ENCODE assay signal across 28 cellular contexts in the genomic region with DNA sequence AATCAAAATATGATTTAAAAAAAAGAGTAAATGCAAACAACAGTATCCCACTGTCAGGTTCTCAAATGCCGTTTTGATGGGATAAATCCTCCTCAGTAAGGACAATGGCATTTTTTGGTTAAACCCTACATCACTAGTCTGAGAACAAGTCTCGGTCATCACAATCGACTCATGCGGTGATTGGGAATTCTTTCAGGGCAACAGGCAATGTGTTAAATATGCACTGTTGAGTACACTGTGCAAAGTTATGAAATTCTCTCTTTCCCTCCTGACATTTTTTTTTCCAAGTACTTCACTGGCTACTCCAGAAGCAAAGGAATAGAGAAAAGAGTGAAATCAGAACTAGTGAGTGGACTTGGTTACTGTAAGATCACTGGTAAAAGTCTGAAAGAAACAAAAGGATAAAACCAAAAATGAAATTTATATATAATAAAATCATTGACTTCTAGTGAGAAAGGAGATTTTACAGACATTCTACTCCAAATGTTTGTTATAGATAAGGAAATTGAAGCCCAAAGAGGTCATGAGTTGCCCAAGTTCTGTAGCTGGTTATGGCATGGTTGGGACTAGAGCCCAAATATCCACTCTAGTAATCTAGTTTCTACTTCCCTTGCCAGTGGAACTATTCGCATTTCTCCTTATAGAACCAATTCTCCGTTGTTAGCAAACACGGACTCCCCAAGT.
A peak's percentile ranks its signal among the peaks of the same experiment; 100 is the strongest.
DNase-seq lines count a peak whose midpoint lies in the region; ATAC-seq, FAIRE-seq and TF ChIP-seq lines count a peak whose summit lies in the region.
"Had no signal": no experiment of that assay in that cellular context is flagged by ENCODE, and none has a peak within 500 bp of the region (broad histone marks: within the 10 kb centered on the region; RNA-seq: fewer than 3 reads in every experiment).

No MANE protein-coding gene starts in this region.

- no peaks in the 10 kb centered on the region for H4K20me1 ChIP-seq in fibroblast of lung (ENCODE audit: control insufficient read depth, extremely low read depth, insufficient read depth, low read length)

- H3K9ac ChIP-seq in fibroblast of lung (ENCODE audit: insufficient read depth, low read length), result no peak overlapping the region

- H3K27ac ChIP-seq in fibroblast of lung (ENCODE audit: insufficient read depth, low read length), result no peak overlapping the region
- peak overlapping the region; percentile 41 to 82 (median 80) for H3K27ac ChIP-seq in right lobe of liver
- no peak overlapping the region for H3K27ac ChIP-seq in RWPE1
- H3K27ac ChIP-seq: SK-N-MC, upper lobe of right lung, WERI-Rb-1 had no signal

- peaks cover 3% of the 10 kb centered on the region for H3K4me1 ChIP-seq in fibroblast of lung (ENCODE audit: control insufficient read depth, extremely low read depth, insufficient read depth, low read length)
- H3K4me1 ChIP-seq in right lobe of liver, result peaks cover 0 to 54% (median 18%) of the 10 kb centered on the region in 4 donors
- H3K4me1 ChIP-seq: BE2C had no signal

- no peaks in the 10 kb centered on the region for H3K9me3 ChIP-seq in fibroblast of lung (ENCODE audit: control insufficient read depth, insufficient read depth, low read depth, low read length)
- no peaks in the 10 kb centered on the region for H3K9me3 ChIP-seq in right lobe of liver
- H3K9me3 ChIP-seq: BE2C, stomach, upper lobe of right lung had no signal

- TF ChIP-seq CTCF in AG10803 (conservative IDR thresholded peaks at IDR 0.05; ENCODE audit: low read length), result no peak
- TF ChIP-seq CTCF in fibroblast of lung (conservative IDR thresholded peaks at IDR 0.05 in 1 of 2, IDR thresholded peaks at IDR 0.05 in 1 of 2; ENCODE audit: low read depth in 1 of 2, low read length in 2 of 2), result no peak
- TF ChIP-seq CTCF in right lobe of liver (IDR thresholded peaks at IDR 0.05), result no peak
- no peak for TF ChIP-seq CTCF in RWPE1 (conservative IDR thresholded peaks at IDR 0.05; ENCODE audit: low read depth)
- no peak for TF ChIP-seq CTCF in lower leg skin (IDR thresholded peaks at IDR 0.05)

- ATAC-seq in right lobe of liver, result peak in 3 of 4 donors; percentile 28 to 46 (median 31)
- ATAC-seq in GM21529 (IDR thresholded peaks at IDR 0.05; ENCODE audit: unreplicated experiment), result no peak
- ATAC-seq: upper lobe of right lung had no signal

- H3K36me3 ChIP-seq in fibroblast of lung (ENCODE audit: control insufficient read depth, insufficient read depth, low read length), result no peaks in the 10 kb centered on the region
- no peaks in the 10 kb centered on the region for H3K36me3 ChIP-seq in right lobe of liver
- H3K36me3 ChIP-seq: BE2C, upper lobe of right lung, WERI-Rb-1 had no signal

- CTCF ChIA-PET in RWPE1 (lab: Yijun Ruan, JAX), result no interaction called here

- H3K79me2 ChIP-seq in fibroblast of lung (ENCODE audit: control insufficient read depth, insufficient read depth, low read length), result peaks cover 2% of the 10 kb centered on the region

- POLR2A ChIA-PET in RWPE1 (lab: Yijun Ruan, JAX; ENCODE audit: low non-redundant PET), result no interaction called here

- peak; percentile 87 for DNase-seq in AG10803 (ENCODE audit: low read depth)
- DNase-seq in LHCN-M2 (ENCODE audit: low read depth), result peak; percentile 53
- peak; percentile 75 for DNase-seq in fibroblast of lung (ENCODE audit: low read depth in 2 of 2)
- no peak for DNase-seq in right lobe of liver
- DNase-seq in RWPE1 (ENCODE audit: low spot score), result no peak
- DNase-seq in lower leg skin (ENCODE audit: low spot score in 2 of 2), result no peak
- DNase-seq in RCC 7860 (ENCODE audit: low spot score), result no peak
- DNase-seq: activated CD4-positive, alpha-beta T cell treated with anti-CD3 and anti-CD28 coated beads, Interleukin-2, amount 50 U/mL, for 1 hour; activated CD8-positive, alpha-beta memory T cell treated with anti-CD3 and anti-CD28 coated beads, Interleukin-2, amount 50 U/mL, for 4 hours; activated naive CD8-positive, alpha-beta T cell treated with anti-CD3 and anti-CD28 coated beads, Interleukin-2, amount 10 ng/mL, durations not matched to agents 7 days and 5 days; BE2C; COR-L47; cortex of kidney; DMS79 treated with DMSO at 0.1 percent for 48 hours; H7; mammary epithelial cell; MM.1S; NCI-H1417 treated with DMSO at 0.1 percent for 48 hours; NCI-H524; stimulated activated CD4-positive, alpha-beta T cell treated with anti-CD3 and anti-CD28 coated beads, Interleukin-12 subunit alpha, Interleukin-12 subunit beta, amount 100 ng/mL, for 4 hours; stomach; T-helper 2 cell; upper lobe of right lung; WERI-Rb-1 had no signal

- no peak for FAIRE-seq in RCC 7860 (lab: Jason Lieb, UNC)
- FAIRE-seq: frontal cortex, keratinocyte had no signal

- intact Hi-C loops in right lobe of liver (cut with DNase I) (no loop called here), lower leg skin (cut with DNase I; ENCODE audit: low total_unique reads) (no loop called here)

- WGBS in right lobe of liver (ENCODE audit: insufficient coverage, low coverage, low lambda C conversion rate, missing lambda C conversion rate), result 34% methylated on average over 7 of the region's 7 CpGs
- 85 to 92% methylated on average over 7 of the region's 7 CpGs for WGBS in lower leg skin, 2 donors

- H3K27me3 ChIP-seq in fibroblast of lung (ENCODE audit: control insufficient read depth, insufficient read depth, low read length) (no peaks in the 10 kb centered on the region), right lobe of liver (no peaks in the 10 kb centered on the region)
- H3K27me3 ChIP-seq: BE2C, stomach, upper lobe of right lung had no signal

- no peak overlapping the region for H3K4me2 ChIP-seq in fibroblast of lung (ENCODE audit: extremely low read depth, insufficient read depth, low read length)

- no peak overlapping the region for H2AFZ ChIP-seq in fibroblast of lung (ENCODE audit: low read length)

- TF ChIP-seq POLR2A in right lobe of liver (IDR thresholded peaks at IDR 0.05) (no peak), lower leg skin (IDR thresholded peaks at IDR 0.05) (no peak)

- no peak overlapping the region for H3K4me3 ChIP-seq in AG10803 (ENCODE audit: low read length)
- H3K4me3 ChIP-seq in fibroblast of lung (replicated peaks in 1 of 4; ENCODE audit: control extremely low read depth in 1 of 4, insufficient read depth in 1 of 4, low read depth in 3 of 4, low read length in 4 of 4), result no peak overlapping the region
- H3K4me3 ChIP-seq in right lobe of liver, result no peak overlapping the region
- H3K4me3 ChIP-seq in lower leg skin (ENCODE audit: low read depth, poor library complexity, severe bottlenecking), result no peak overlapping the region
- H3K4me3 ChIP-seq: SK-N-MC, stomach, upper lobe of right lung had no signal

Comparison
In these comparisons a context has a peak if more than half of its experiments do, and no peak if none do; other contexts are left out.
1. DNase-seq: peak in AG10803 (single experiment), LHCN-M2 (single experiment) and fibroblast of lung (2 of 2); none in right lobe of liver (0 of 3), RWPE1 (single experiment), lower leg skin (0 of 2) and RCC 7860 (single experiment).
2. H3K27ac ChIP-seq: peak in right lobe of liver (3 of 3); none in fibroblast of lung (single experiment) and RWPE1 (single experiment).